Comparison of ENCODE assay signal across 27 cellular contexts in genomic region chr6:20915150-20915549, GRCh38.
"Had no signal": no experiment of that assay in that cellular context is flagged by ENCODE, and none has a peak within 500 bp of the region (broad histone marks: within the 10 kb centered on the region; RNA-seq: fewer than 3 reads in every experiment).

No MANE protein-coding gene starts in this region.

- H3K27ac Mint-ChIP-seq: activated CD8-positive, alpha-beta T cell treated with anti-CD3 and anti-CD28 coated beads, Interleukin-2, amount 10 ng/mL, durations not matched to agents 7 days and 5 days; activated naive CD4-positive, alpha-beta T cell treated with anti-CD3 and anti-CD28 coated beads, Interleukin-2, amount 50 U/mL, for 72 hours; activated naive CD8-positive, alpha-beta T cell treated with anti-CD3 and anti-CD28 coated beads, Interleukin-2, amount 50 U/mL, for 24 hours; activated T-cell treated with anti-CD3 and anti-CD28 coated beads, Interleukin-2, amount 50 U/mL, for 24 hours; activated T-helper 1 cell treated with anti-CD3 and anti-CD28 coated beads, Interleukin-12 subunit alpha, Interleukin-12 subunit beta, Interleukin-2, Interleukin-4 antibody, amounts not matched to agents 30 ng/mL and 10 ng/mL and 1 ng/mL, durations not matched to agents 14 hours and 24 hours and 36 hours had no signal

- H3K4me3 Mint-ChIP-seq: activated CD8-positive, alpha-beta T cell treated with anti-CD3 and anti-CD28 coated beads, Interleukin-2, amount 10 ng/mL, durations not matched to agents 7 days and 5 days; activated naive CD8-positive, alpha-beta T cell treated with anti-CD3 and anti-CD28 coated beads, Interleukin-2, amount 50 U/mL, for 24 hours; activated T-cell treated with anti-CD3 and anti-CD28 coated beads, Interleukin-2, amount 50 U/mL, for 24 hours; activated T-helper 1 cell treated with anti-CD3 and anti-CD28 coated beads, Interleukin-12 subunit alpha, Interleukin-12 subunit beta, Interleukin-2, Interleukin-4 antibody, amounts not matched to agents 30 ng/mL and 10 ng/mL and 1 ng/mL, durations not matched to agents 14 hours and 24 hours and 36 hours; IgD-negative memory B cell had no signal

- H3K27ac ChIP-seq: ascending aorta, body of pancreas, SK-N-MC, WERI-Rb-1 had no signal

- H3K4me3 ChIP-seq: ascending aorta, body of pancreas, SK-N-MC had no signal

- H3K36me3 ChIP-seq: ascending aorta, WERI-Rb-1 had no signal

- FAIRE-seq: bronchial epithelial cell had no signal

- H3K27me3 ChIP-seq: ascending aorta, body of pancreas had no signal

- ATAC-seq: activated CD8-positive, alpha-beta T cell treated with anti-CD3 and anti-CD28 coated beads, Interleukin-2, amount 10 ng/mL, durations not matched to agents 7 days and 5 days; activated naive CD4-positive, alpha-beta T cell treated with anti-CD3 and anti-CD28 coated beads, Interleukin-2, amount 50 U/mL, for 72 hours; activated naive CD8-positive, alpha-beta T cell treated with anti-CD3 and anti-CD28 coated beads, Interleukin-2, amount 50 U/mL, for 24 hours; body of pancreas; Panc1; Right ventricle myocardium inferior had no signal

- H3K27me3 Mint-ChIP-seq: activated naive CD8-positive, alpha-beta T cell treated with anti-CD3 and anti-CD28 coated beads, Interleukin-2, amount 50 U/mL, for 24 hours; activated T-cell treated with anti-CD3 and anti-CD28 coated beads, Interleukin-2, amount 50 U/mL, for 24 hours; IgD-negative memory B cell had no signal

- H3K9me3 ChIP-seq: body of pancreas had no signal

- DNase-seq: activated CD4-positive, alpha-beta T cell treated with anti-CD3 and anti-CD28 coated beads for 4 hours; activated CD4-positive, alpha-beta T cell treated with anti-CD3 and anti-CD28 coated beads, Interleukin-2, amount 50 U/mL, for 4 hours; activated CD8-positive, alpha-beta T cell treated with anti-CD3 and anti-CD28 coated beads, Interleukin-2, amount 10 ng/mL, durations not matched to agents 7 days and 5 days; activated effector memory CD4-positive, alpha-beta T cell treated with anti-CD3 and anti-CD28 coated beads, Interleukin-2, amount 50 U/mL, for 16 hours; activated naive CD4-positive, alpha-beta T cell treated with Interleukin-2 at 50 U/mL for 16 hours; activated naive CD8-positive, alpha-beta T cell treated with anti-CD3 and anti-CD28 coated beads, Interleukin-2, amount 50 U/mL, for 24 hours; activated T-cell treated with anti-CD3 and anti-CD28 coated beads, Interleukin-2, amount 50 U/mL, for 24 hours; amniotic stem cell; body of pancreas; central memory CD4-positive, alpha-beta T cell; MM.1S; NCI-H1105 treated with DMSO at 0.1 percent for 48 hours; NCI-H1436 treated with DMSO at 0.1 percent for 48 hours; NCI-H187 treated with DMSO at 0.1 percent for 48 hours; NCI-H2081 treated with DMSO at 0.1 percent for 48 hours; NCI-H446; RPMI8226; T-helper 1 cell; WERI-Rb-1 had no signal

- H3K4me1 ChIP-seq: ascending aorta, body of pancreas had no signal
